In genomic region chr10:50421026-50421719, GRCh38 we compare ENCODE assay signal across 8 cellular contexts.
DNase-seq lines count a peak whose midpoint lies in the region; ATAC-seq and TF ChIP-seq lines count a peak whose summit lies in the region.

No MANE protein-coding gene starts in this region.

- peak; percentile 81 for TF ChIP-seq CTCF in C4-2B (conservative IDR thresholded peaks at IDR 0.05)
- peak; percentile 69 for TF ChIP-seq CTCF in SK-N-SH (IDR thresholded peaks at IDR 0.05)

- no peak overlapping the region for H3K9ac ChIP-seq in SK-N-SH

- DNase-seq in SK-N-SH (peak; percentile 44), mucosa of gallbladder (ENCODE audit: low spot score) (peak; percentile 33), activated gamma-delta T cell treated with Interleukin-2 at 50 U/mL for 16 hours (no peak)
- DNase-seq in effector memory CD8-positive, alpha-beta T cell, result peak; percentile 8 to 34 (median 20)
- DNase-seq in effector CD8-positive, alpha-beta T cell (lab: John Stamatoyannopoulos, UW), result no peak

- no peak overlapping the region for H3K4me3 Mint-ChIP-seq in effector memory CD8-positive, alpha-beta T cell

- no peaks in the 10 kb centered on the region for H3K9me3 ChIP-seq in SK-N-SH

- peak overlapping the region in 1 of 2 experiments; percentile 25; a peak in 1 of 4 replicates for H3K4me3 ChIP-seq in SK-N-SH (ENCODE audit: low read depth in 2 of 2, low read length in 1 of 2)

- H3K4me1 ChIP-seq in SK-N-SH (ENCODE audit: control insufficient read depth in 1 of 2, insufficient read depth in 2 of 2, low read depth in 1 of 2, low read length in 1 of 2), result peaks cover 5% of the 10 kb centered on the region in 2 experiments; a peak in 1 of 4 replicates

- no peak overlapping the region for H2AFZ ChIP-seq in SK-N-SH (ENCODE audit: low read depth)

- no peaks in the 10 kb centered on the region for H3K9me2 ChIP-seq in SK-N-SH

- peaks cover 13 to 26% of the 10 kb centered on the region in 2 donors for H3K4me1 Mint-ChIP-seq in effector memory CD8-positive, alpha-beta T cell (ENCODE audit: low read depth in 2 of 2)

- CTCF ChIA-PET in SK-N-SH (lab: Yijun Ruan, JAX), result interaction anchor here (0.6 to 1.7 kb wide), 6 partner anchors 10 to 204 kb away, joined by 3 to 4 read pairs (median 3); no protein-coding TSS in a partner anchor

- no peaks in the 10 kb centered on the region for H3K9me3 Mint-ChIP-seq in effector memory CD8-positive, alpha-beta T cell

- H3K27me3 ChIP-seq in SK-N-SH (ENCODE audit: insufficient read depth), result no peaks in the 10 kb centered on the region

- H3K79me2 ChIP-seq in SK-N-SH (ENCODE audit: insufficient read depth), result peaks cover 17% of the 10 kb centered on the region

- no peak for TF ChIP-seq EP300 in SK-N-SH (IDR thresholded peaks at IDR 0.05; ENCODE audit: borderline replicate concordance in 1 of 2, low read depth in 1 of 2, low read length in 1 of 2)

- TF ChIP-seq RAD21 in SK-N-SH (IDR thresholded peaks at IDR 0.05; ENCODE audit: low read length), result peak; percentile 52

- 85% methylated on average over 6 of the region's 6 CpGs for WGBS in SK-N-SH (ENCODE audit: low lambda C conversion rate)

- no peak overlapping the region for H3K4me2 ChIP-seq in SK-N-SH

- H3K27ac Mint-ChIP-seq in effector memory CD8-positive, alpha-beta T cell, result peak overlapping the region in 1 of 2 donors; percentile 68

- no peaks in the 10 kb centered on the region for H3K36me3 ChIP-seq in SK-N-SH (replicated peaks in 1 of 2; ENCODE audit: control insufficient read depth in 1 of 2, insufficient read depth in 2 of 2, low read length in 1 of 2)

- H4K20me1 ChIP-seq in SK-N-SH (ENCODE audit: insufficient read depth), result peaks cover 2% of the 10 kb centered on the region; the same call in 1 of the 2 replicates

- H3K27me3 Mint-ChIP-seq in effector memory CD8-positive, alpha-beta T cell, result no peaks in the 10 kb centered on the region

- H3K27ac ChIP-seq in C4-2B (no peak overlapping the region), SK-N-SH (ENCODE audit: low read depth in 2 of 2, low read length in 1 of 2) (no peak overlapping the region)

- POLR2A ChIA-PET in SK-N-SH (lab: Yijun Ruan, JAX), result no interaction called here

- no peaks in the 10 kb centered on the region for H3F3A ChIP-seq in SK-N-SH (replicated peaks; ENCODE audit: insufficient read depth)

- ATAC-seq in GM18519 (IDR thresholded peaks at IDR 0.05; ENCODE audit: low FRiP score, unreplicated experiment), result peak; percentile 30
- ATAC-seq in HG03159 (IDR thresholded peaks at IDR 0.05; ENCODE audit: unreplicated experiment), result peak; percentile 44
- no peak for ATAC-seq in effector memory CD8-positive, alpha-beta T cell (replicated peaks)

- peaks cover 2% of the 10 kb centered on the region for H3K36me3 Mint-ChIP-seq in effector memory CD8-positive, alpha-beta T cell (ENCODE audit: insufficient read depth)

TF ChIP-seq in SK-N-SH, 30 proteins besides CTCF, POLR2A, EP300 and RAD21:
- TF ChIP-seq RCOR1 (IDR thresholded peaks at IDR 0.05; ENCODE audit: low read length) (no peak), TEAD4 (IDR thresholded peaks at IDR 0.05; ENCODE audit: borderline replicate concordance, insufficient read depth) (no peak), CHD2 (IDR thresholded peaks at IDR 0.05; ENCODE audit: low read length, partially characterized antibody) (no peak), SMC3 (IDR thresholded peaks at IDR 0.05; ENCODE audit: low read depth, low read length) (peak; percentile 40), REST (IDR thresholded peaks at IDR 0.05; ENCODE audit: low read depth, low read length) (no peak)

Comparison
In these comparisons a context has a peak if more than half of its experiments do, and no peak if none do; other contexts are left out.
1. DNase-seq: peak in SK-N-SH (single experiment), effector memory CD8-positive, alpha-beta T cell (3 of 3) and mucosa of gallbladder (single experiment); none in effector CD8-positive, alpha-beta T cell (single experiment) and activated gamma-delta T cell treated with Interleukin-2 at 50 U/mL for 16 hours (single experiment).